ENCODE assay signal across 1 cellular context in the genomic region with DNA sequence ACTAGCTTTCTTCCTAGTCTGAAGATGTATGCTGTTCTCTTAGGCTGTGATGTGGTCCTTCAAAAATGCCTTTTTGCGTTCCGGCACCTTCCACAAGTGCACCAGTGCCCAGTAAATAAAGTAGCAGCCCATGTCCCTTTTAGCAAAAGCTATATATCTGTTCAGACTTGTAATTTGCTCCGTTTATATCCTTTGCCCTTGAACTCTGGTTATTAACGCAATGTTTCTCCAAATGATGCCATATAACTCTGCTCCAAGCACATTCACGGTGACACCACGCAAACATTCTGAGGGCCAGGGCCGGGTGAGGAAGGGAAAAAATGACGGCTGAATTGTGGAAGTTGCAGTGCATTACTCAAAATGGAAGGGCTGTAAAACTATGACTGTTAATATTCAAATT.
TF ChIP-seq lines count a peak whose summit lies in the region.

No MANE protein-coding gene starts in this region.

TF ChIP-seq in HepG2, 621 proteins besides CTCF, POLR2A, EP300 and RAD21 (continued from another document):
- TF ChIP-seq ZNF589 (CRISPR knock-in tag; conservative IDR thresholded peaks at IDR 0.05): no peak
- TF ChIP-seq TBP (CRISPR knock-in tag; IDR thresholded peaks at IDR 0.05): no peak
- no peak for TF ChIP-seq GABPA (IDR thresholded peaks at IDR 0.05; ENCODE audit: low read depth, low read length)
- no peak for TF ChIP-seq GABPA (CRISPR knock-in tag; IDR thresholded peaks at IDR 0.05; ENCODE audit: low read depth)
TF ChIP-seq in HepG2: peak in this region for 0.
